ENCODE assay signal across 8 cellular contexts in the genomic region with DNA sequence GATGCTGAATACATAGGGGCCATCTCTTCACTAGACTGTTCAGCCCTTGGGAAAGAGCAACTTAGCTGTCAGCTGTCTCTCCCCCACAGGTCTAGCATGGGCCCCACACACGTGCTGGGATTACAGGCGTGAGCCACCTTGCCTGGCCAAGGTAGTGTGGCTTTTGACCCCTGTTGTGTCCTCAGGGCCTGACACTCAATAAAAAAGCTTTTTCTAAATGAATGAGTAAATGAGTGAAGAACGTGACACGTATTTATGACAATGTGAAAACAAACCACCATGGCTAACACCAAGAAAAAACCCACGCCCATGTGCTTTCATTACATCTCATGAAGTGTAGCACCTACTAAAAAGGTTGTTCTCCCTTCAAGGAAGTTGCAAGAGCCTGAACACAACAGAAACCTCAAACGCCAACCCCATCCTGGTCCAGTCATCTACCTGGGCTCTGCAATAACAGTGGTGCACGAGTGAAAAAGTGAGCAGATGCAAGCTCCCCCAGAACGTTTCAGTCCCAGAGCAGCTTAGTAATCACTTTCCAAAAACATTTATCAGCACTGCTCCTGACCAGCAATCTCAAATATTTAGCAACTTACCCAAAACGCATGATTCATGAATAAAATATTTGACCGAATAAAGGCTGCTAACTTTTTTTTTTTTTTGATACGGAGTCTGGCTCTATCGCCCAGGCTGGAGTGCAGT. TPM values are rescaled to one million over a fixed set of nuclear protein-coding genes. Genes with fewer than 3 reads are reported as not detected.
DNase-seq lines count a peak whose midpoint lies in the region; ATAC-seq and TF ChIP-seq lines count a peak whose summit lies in the region.

No MANE protein-coding gene starts in this region.

- peaks cover 9% of the 10 kb centered on the region for H3K9me3 Mint-ChIP-seq in activated naive CD4-positive, alpha-beta T cell treated with anti-CD3 and anti-CD28 coated beads, Interleukin-2, amount 10 ng/mL, durations not matched to agents 7 days and 5 days
- peaks cover 0 to 4% (median 0%) of the 10 kb centered on the region in 9 donors for H3K9me3 Mint-ChIP-seq in naive thymus-derived CD8-positive, alpha-beta T cell

- POLR2A ChIA-PET in AG04449 (lab: Yijun Ruan, JAX): interaction anchor here (0.7 kb wide), 2 partner anchors 122 to 170 kb away, joined by 3 to 4 read pairs; no protein-coding TSS in a partner anchor
- POLR2A ChIA-PET in naive thymus-derived CD8-positive, alpha-beta T cell (lab: Charles Lee): interaction anchor here (1.0 to 1.3 kb wide), 2 partner anchors 9 to 15 kb away, joined by 3 to 4 read pairs; a partner anchor contains a TSS

- no peaks in the 10 kb centered on the region for H3K27me3 ChIP-seq in testis

- H3K9me3 ChIP-seq in testis: no peaks in the 10 kb centered on the region

- TF ChIP-seq POLR2A in testis (IDR thresholded peaks at IDR 0.05): no peak

- intact Hi-C loops in testis (cut with DNase I; ENCODE audit: low total_unique reads): no loop called here

- ATAC-seq in GM19452 (IDR thresholded peaks at IDR 0.05; ENCODE audit: unreplicated experiment): peak; percentile 54
- peak; percentile 53 for ATAC-seq in HG03442 (IDR thresholded peaks at IDR 0.05; ENCODE audit: unreplicated experiment)
- no peak for ATAC-seq in naive thymus-derived CD8-positive, alpha-beta T cell

- H3K4me3 Mint-ChIP-seq in activated naive CD4-positive, alpha-beta T cell treated with anti-CD3 and anti-CD28 coated beads, Interleukin-2, amount 10 ng/mL, durations not matched to agents 7 days and 5 days: peak overlapping the region; percentile 60
- H3K4me3 Mint-ChIP-seq in naive thymus-derived CD8-positive, alpha-beta T cell: peak overlapping the region; percentile 9 to 77 (median 68)

- WGBS in testis, 2 donors: 52 to 66% methylated on average over 12 of the region's 12 CpGs

- H3K4me1 Mint-ChIP-seq in activated naive CD4-positive, alpha-beta T cell treated with anti-CD3 and anti-CD28 coated beads, Interleukin-2, amount 10 ng/mL, durations not matched to agents 7 days and 5 days: peaks cover 71% of the 10 kb centered on the region
- peaks cover 25 to 69% (median 59%) of the 10 kb centered on the region in 4 donors for H3K4me1 Mint-ChIP-seq in naive thymus-derived CD8-positive, alpha-beta T cell

- peak overlapping the region; percentile 33 for H3K4me3 ChIP-seq in AG04449 (ENCODE audit: low read depth, low read length)
- H3K4me3 ChIP-seq in testis: no peak overlapping the region

- CTCF ChIA-PET in AG04449 (lab: Yijun Ruan, JAX): interaction anchor here (0.7 to 1.1 kb wide), 2 partner anchors 29 to 114 kb away, joined by 3 to 6 read pairs; no protein-coding TSS in a partner anchor
- CTCF ChIA-PET in activated naive CD4-positive, alpha-beta T cell treated with anti-CD3 and anti-CD28 coated beads, Interleukin-2, amount 10 ng/mL, durations not matched to agents 7 days and 5 days (lab: Charles Lee): interaction anchor here (0.6 to 1.6 kb wide), 5 partner anchors 13 to 45 kb away, joined by 3 to 7 read pairs (median 4); no protein-coding TSS in a partner anchor

- H3K27me3 Mint-ChIP-seq in activated naive CD4-positive, alpha-beta T cell treated with anti-CD3 and anti-CD28 coated beads, Interleukin-2, amount 10 ng/mL, durations not matched to agents 7 days and 5 days: no peaks in the 10 kb centered on the region
- no peaks in the 10 kb centered on the region for H3K27me3 Mint-ChIP-seq in naive thymus-derived CD8-positive, alpha-beta T cell

- peaks cover 26% of the 10 kb centered on the region for H3K4me1 ChIP-seq in testis

- no peaks in the 10 kb centered on the region for H3K36me3 ChIP-seq in testis (ENCODE audit: low read depth, missing control alignments)

- TF ChIP-seq CTCF in AG04449 (IDR thresholded peaks at IDR 0.05; ENCODE audit: insufficient read depth, low read length, missing control alignments) (no peak), testis (IDR thresholded peaks at IDR 0.05) (no peak)

- peaks cover 36% of the 10 kb centered on the region for H3K36me3 Mint-ChIP-seq in activated naive CD4-positive, alpha-beta T cell treated with anti-CD3 and anti-CD28 coated beads, Interleukin-2, amount 10 ng/mL, durations not matched to agents 7 days and 5 days
- peaks cover 0 to 11% (median 4%) of the 10 kb centered on the region in 3 donors for H3K36me3 Mint-ChIP-seq in naive thymus-derived CD8-positive, alpha-beta T cell

- no peak overlapping the region for H3K27ac ChIP-seq in testis

- peak overlapping the region; percentile 94 for H3K27ac Mint-ChIP-seq in activated naive CD4-positive, alpha-beta T cell treated with anti-CD3 and anti-CD28 coated beads, Interleukin-2, amount 10 ng/mL, durations not matched to agents 7 days and 5 days
- peak overlapping the region in 7 of 10 donors; percentile 13 to 81 (median 46) for H3K27ac Mint-ChIP-seq in naive thymus-derived CD8-positive, alpha-beta T cell

- peak; percentile 33 for DNase-seq in AG04449 (ENCODE audit: low read depth, low spot score)
- peak; percentile 79 for DNase-seq in activated naive CD4-positive, alpha-beta T cell treated with anti-CD3 and anti-CD28 coated beads, Interleukin-2, amount 10 ng/mL, durations not matched to agents 7 days and 5 days
- DNase-seq in naive thymus-derived CD8-positive, alpha-beta T cell: peak in 3 of 10 donors; percentile 13 to 45 (median 16)
- DNase-seq in COR-L47 (lab: John Stamatoyannopoulos, UW): no peak
- DNase-seq in testis: no peak
- no peak for DNase-seq in middle frontal gyrus (ENCODE audit: extremely low spot score, low spot score)

RNA-seq across cellular contexts. Expression of a gene that starts 3.4 kb away (rescaled TPM):
- 10 to 100 TPM; 31.8 to 32.0 TPM for total RNA-seq in naive thymus-derived CD8-positive, alpha-beta T cell
- 10 to 100 TPM; 15.7 to 24.1 (median 19.1) TPM for polyA plus RNA-seq in naive thymus-derived CD8-positive, alpha-beta T cell
- total RNA-seq in testis: 10 to 100 TPM; 49.4 to 62.9 TPM
- 29.5 TPM for polyA plus RNA-seq in testis (ENCODE audit: insufficient read depth, low read depth, low replicate concordance)

RNA-seq across cellular contexts. Expression of a gene that starts 15.5 kb away (rescaled TPM):
- 10 to 100 TPM; 26.5 to 30.3 TPM for total RNA-seq in naive thymus-derived CD8-positive, alpha-beta T cell
- 10 to 100 TPM; 29.3 to 36.4 (median 31.2) TPM for polyA plus RNA-seq in naive thymus-derived CD8-positive, alpha-beta T cell
- 10 to 100 TPM; 36.6 to 39.4 TPM for total RNA-seq in testis
- polyA plus RNA-seq in testis (ENCODE audit: insufficient read depth, low read depth, low replicate concordance): 37.4 TPM

Comparison
In these comparisons a context has a peak if more than half of its experiments do, and no peak if none do; other contexts are left out.
1. DNase-seq: peak in AG04449 (single experiment) and activated naive CD4-positive, alpha-beta T cell treated with anti-CD3 and anti-CD28 coated beads, Interleukin-2, amount 10 ng/mL, durations not matched to agents 7 days and 5 days (single experiment); none in COR-L47 (single experiment), testis (single experiment) and middle frontal gyrus (single experiment).
2. ATAC-seq: peak in GM19452 (single experiment) and HG03442 (single experiment); none in naive thymus-derived CD8-positive, alpha-beta T cell (0 of 2).